ENCODE assay signal across 1 cellular context in the genomic region with DNA sequence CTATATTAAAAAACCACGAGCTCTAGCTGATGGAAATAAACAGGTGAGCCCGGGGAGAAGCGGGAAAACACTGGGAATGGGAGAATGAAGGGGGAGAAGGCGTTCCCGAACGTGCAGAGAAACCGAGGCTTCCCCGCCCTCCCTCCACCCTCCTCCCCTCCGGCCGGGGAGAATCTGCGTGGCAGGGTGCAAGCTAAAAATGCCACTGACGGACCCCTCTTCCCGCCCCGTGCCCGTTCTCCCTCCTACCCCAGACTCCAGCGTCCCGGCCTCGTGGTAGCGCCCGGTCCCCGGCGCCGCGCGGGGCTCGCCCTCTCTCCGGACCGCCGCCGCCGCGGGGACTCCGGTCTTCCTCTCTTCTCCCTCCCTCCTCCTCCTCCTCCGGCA.
TF ChIP-seq lines count a peak whose summit lies in the region.

No MANE protein-coding gene starts in this region.

TF ChIP-seq in K562, 482 proteins besides CTCF, POLR2A, EP300 and RAD21 (continued from another document and continues in another):
- TF ChIP-seq, protein P1, sequence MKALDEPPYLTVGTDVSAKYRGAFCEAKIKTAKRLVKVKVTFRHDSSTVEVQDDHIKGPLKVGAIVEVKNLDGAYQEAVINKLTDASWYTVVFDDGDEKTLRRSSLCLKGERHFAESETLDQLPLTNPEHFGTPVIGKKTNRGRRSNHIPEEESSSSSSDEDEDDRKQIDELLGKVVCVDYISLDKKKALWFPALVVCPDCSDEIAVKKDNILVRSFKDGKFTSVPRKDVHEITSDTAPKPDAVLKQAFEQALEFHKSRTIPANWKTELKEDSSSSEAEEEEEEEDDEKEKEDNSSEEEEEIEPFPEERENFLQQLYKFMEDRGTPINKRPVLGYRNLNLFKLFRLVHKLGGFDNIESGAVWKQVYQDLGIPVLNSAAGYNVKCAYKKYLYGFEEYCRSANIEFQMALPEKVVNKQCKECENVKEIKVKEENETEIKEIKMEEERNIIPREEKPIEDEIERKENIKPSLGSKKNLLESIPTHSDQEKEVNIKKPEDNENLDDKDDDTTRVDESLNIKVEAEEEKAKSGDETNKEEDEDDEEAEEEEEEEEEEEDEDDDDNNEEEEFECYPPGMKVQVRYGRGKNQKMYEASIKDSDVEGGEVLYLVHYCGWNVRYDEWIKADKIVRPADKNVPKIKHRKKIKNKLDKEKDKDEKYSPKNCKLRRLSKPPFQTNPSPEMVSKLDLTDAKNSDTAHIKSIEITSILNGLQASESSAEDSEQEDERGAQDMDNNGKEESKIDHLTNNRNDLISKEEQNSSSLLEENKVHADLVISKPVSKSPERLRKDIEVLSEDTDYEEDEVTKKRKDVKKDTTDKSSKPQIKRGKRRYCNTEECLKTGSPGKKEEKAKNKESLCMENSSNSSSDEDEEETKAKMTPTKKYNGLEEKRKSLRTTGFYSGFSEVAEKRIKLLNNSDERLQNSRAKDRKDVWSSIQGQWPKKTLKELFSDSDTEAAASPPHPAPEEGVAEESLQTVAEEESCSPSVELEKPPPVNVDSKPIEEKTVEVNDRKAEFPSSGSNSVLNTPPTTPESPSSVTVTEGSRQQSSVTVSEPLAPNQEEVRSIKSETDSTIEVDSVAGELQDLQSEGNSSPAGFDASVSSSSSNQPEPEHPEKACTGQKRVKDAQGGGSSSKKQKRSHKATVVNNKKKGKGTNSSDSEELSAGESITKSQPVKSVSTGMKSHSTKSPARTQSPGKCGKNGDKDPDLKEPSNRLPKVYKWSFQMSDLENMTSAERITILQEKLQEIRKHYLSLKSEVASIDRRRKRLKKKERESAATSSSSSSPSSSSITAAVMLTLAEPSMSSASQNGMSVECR (CRISPR knock-in tag; IDR thresholded peaks at IDR 0.05) = peak; percentile 5
- TF ChIP-seq, protein P2, sequence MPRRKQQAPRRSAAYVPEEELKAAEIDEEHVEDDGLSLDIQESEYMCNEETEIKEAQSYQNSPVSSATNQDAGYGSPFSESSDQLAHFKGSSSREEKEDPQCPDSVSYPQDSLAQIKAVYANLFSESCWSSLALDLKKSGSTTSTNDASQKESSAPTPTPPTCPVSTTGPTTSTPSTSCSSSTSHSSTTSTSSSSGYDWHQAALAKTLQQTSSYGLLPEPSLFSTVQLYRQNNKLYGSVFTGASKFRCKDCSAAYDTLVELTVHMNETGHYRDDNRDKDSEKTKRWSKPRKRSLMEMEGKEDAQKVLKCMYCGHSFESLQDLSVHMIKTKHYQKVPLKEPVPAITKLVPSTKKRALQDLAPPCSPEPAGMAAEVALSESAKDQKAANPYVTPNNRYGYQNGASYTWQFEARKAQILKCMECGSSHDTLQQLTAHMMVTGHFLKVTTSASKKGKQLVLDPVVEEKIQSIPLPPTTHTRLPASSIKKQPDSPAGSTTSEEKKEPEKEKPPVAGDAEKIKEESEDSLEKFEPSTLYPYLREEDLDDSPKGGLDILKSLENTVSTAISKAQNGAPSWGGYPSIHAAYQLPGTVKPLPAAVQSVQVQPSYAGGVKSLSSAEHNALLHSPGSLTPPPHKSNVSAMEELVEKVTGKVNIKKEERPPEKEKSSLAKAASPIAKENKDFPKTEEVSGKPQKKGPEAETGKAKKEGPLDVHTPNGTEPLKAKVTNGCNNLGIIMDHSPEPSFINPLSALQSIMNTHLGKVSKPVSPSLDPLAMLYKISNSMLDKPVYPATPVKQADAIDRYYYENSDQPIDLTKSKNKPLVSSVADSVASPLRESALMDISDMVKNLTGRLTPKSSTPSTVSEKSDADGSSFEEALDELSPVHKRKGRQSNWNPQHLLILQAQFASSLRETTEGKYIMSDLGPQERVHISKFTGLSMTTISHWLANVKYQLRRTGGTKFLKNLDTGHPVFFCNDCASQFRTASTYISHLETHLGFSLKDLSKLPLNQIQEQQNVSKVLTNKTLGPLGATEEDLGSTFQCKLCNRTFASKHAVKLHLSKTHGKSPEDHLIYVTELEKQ (CRISPR knock-in tag; IDR thresholded peaks at IDR 0.05) = no peak
- TF ChIP-seq ZFP36 (IDR thresholded peaks at IDR 0.05; ENCODE audit: low read depth, low read length, partially characterized antibody) = no peak
- TF ChIP-seq, protein P3, sequence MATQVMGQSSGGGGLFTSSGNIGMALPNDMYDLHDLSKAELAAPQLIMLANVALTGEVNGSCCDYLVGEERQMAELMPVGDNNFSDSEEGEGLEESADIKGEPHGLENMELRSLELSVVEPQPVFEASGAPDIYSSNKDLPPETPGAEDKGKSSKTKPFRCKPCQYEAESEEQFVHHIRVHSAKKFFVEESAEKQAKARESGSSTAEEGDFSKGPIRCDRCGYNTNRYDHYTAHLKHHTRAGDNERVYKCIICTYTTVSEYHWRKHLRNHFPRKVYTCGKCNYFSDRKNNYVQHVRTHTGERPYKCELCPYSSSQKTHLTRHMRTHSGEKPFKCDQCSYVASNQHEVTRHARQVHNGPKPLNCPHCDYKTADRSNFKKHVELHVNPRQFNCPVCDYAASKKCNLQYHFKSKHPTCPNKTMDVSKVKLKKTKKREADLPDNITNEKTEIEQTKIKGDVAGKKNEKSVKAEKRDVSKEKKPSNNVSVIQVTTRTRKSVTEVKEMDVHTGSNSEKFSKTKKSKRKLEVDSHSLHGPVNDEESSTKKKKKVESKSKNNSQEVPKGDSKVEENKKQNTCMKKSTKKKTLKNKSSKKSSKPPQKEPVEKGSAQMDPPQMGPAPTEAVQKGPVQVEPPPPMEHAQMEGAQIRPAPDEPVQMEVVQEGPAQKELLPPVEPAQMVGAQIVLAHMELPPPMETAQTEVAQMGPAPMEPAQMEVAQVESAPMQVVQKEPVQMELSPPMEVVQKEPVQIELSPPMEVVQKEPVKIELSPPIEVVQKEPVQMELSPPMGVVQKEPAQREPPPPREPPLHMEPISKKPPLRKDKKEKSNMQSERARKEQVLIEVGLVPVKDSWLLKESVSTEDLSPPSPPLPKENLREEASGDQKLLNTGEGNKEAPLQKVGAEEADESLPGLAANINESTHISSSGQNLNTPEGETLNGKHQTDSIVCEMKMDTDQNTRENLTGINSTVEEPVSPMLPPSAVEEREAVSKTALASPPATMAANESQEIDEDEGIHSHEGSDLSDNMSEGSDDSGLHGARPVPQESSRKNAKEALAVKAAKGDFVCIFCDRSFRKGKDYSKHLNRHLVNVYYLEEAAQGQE (CRISPR knock-in tag; IDR thresholded peaks at IDR 0.05; ENCODE audit: low read depth) = no peak
- TF ChIP-seq ZNF165 (CRISPR knock-in tag; IDR thresholded peaks at IDR 0.05; ENCODE audit: borderline replicate concordance) = no peak
- no peak for TF ChIP-seq HDAC1 (IDR thresholded peaks at IDR 0.05)
- no peak for TF ChIP-seq SP1 (CRISPR knock-in tag; IDR thresholded peaks at IDR 0.05)
- TF ChIP-seq MBD2 (IDR thresholded peaks at IDR 0.05; ENCODE audit: borderline replicate concordance, low read depth) = peak; percentile 50; the same call in 1 of the 2 replicates
- no peak for TF ChIP-seq MAFG (tag; conservative IDR thresholded peaks at IDR 0.05)
- no peak for TF ChIP-seq PTTG1 (tag; IDR thresholded peaks at IDR 0.05; ENCODE audit: low read depth)
- TF ChIP-seq CSDE1 (IDR thresholded peaks at IDR 0.05) = no peak
- TF ChIP-seq ZNF212 (CRISPR knock-in tag; IDR thresholded peaks at IDR 0.05) = no peak
- TF ChIP-seq TRIM28 (IDR thresholded peaks at IDR 0.05) = no peak
- no peak for TF ChIP-seq TEAD4 (IDR thresholded peaks at IDR 0.05; ENCODE audit: low read length)
- no peak for TF ChIP-seq TEAD4 (CRISPR knock-in tag; IDR thresholded peaks at IDR 0.05; ENCODE audit: borderline replicate concordance)
- TF ChIP-seq MED1 (CRISPR knock-in tag; IDR thresholded peaks at IDR 0.05; ENCODE audit: borderline replicate concordance) = no peak
- no peak for TF ChIP-seq SIX5 (IDR thresholded peaks at IDR 0.05; ENCODE audit: borderline replicate concordance in 1 of 2, insufficient read depth in 1 of 2, low read depth in 1 of 2, low read length in 2 of 2)
- TF ChIP-seq ZNF232 (CRISPR knock-in tag; IDR thresholded peaks at IDR 0.05) = no peak
- no peak for TF ChIP-seq ZNF79 (CRISPR knock-in tag; IDR thresholded peaks at IDR 0.05; ENCODE audit: low read depth)
- TF ChIP-seq, protein P4, sequence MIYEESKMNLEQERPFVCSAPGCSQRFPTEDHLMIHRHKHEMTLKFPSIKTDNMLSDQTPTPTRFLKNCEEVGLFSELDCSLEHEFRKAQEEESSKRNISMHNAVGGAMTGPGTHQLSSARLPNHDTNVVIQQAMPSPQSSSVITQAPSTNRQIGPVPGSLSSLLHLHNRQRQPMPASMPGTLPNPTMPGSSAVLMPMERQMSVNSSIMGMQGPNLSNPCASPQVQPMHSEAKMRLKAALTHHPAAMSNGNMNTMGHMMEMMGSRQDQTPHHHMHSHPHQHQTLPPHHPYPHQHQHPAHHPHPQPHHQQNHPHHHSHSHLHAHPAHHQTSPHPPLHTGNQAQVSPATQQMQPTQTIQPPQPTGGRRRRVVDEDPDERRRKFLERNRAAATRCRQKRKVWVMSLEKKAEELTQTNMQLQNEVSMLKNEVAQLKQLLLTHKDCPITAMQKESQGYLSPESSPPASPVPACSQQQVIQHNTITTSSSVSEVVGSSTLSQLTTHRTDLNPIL (CRISPR knock-in tag; IDR thresholded peaks at IDR 0.05) = no peak
- TF ChIP-seq, protein P5, sequence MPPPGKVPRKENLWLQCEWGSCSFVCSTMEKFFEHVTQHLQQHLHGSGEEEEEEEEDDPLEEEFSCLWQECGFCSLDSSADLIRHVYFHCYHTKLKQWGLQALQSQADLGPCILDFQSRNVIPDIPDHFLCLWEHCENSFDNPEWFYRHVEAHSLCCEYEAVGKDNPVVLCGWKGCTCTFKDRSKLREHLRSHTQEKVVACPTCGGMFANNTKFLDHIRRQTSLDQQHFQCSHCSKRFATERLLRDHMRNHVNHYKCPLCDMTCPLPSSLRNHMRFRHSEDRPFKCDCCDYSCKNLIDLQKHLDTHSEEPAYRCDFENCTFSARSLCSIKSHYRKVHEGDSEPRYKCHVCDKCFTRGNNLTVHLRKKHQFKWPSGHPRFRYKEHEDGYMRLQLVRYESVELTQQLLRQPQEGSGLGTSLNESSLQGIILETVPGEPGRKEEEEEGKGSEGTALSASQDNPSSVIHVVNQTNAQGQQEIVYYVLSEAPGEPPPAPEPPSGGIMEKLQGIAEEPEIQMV (tag; conservative IDR thresholded peaks at IDR 0.05; ENCODE audit: low read depth) = no peak
- no peak for TF ChIP-seq TEAD2 (tag; IDR thresholded peaks at IDR 0.05)
- TF ChIP-seq, protein P6, sequence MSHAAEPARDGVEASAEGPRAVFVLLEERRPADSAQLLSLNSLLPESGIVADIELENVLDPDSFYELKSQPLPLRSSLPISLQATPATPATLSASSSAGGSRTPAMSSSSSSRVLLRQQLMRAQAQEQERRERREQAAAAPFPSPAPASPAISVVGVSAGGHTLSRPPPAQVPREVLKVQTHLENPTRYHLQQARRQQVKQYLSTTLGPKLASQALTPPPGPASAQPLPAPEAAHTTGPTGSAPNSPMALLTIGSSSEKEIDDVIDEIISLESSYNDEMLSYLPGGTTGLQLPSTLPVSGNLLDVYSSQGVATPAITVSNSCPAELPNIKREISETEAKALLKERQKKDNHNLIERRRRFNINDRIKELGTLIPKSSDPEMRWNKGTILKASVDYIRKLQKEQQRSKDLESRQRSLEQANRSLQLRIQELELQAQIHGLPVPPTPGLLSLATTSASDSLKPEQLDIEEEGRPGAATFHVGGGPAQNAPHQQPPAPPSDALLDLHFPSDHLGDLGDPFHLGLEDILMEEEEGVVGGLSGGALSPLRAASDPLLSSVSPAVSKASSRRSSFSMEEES (CRISPR knock-in tag; IDR thresholded peaks at IDR 0.05) = no peak
- no peak for TF ChIP-seq POU5F1 (IDR thresholded peaks at IDR 0.05; ENCODE audit: borderline replicate concordance, low read depth, low read length, partially characterized antibody)
- no peak for TF ChIP-seq GTF2E2 (tag; IDR thresholded peaks at IDR 0.05)
- no peak for TF ChIP-seq RBM34 (IDR thresholded peaks at IDR 0.05; ENCODE audit: borderline replicate concordance, insufficient read depth, low read length)
- TF ChIP-seq, protein P7, sequence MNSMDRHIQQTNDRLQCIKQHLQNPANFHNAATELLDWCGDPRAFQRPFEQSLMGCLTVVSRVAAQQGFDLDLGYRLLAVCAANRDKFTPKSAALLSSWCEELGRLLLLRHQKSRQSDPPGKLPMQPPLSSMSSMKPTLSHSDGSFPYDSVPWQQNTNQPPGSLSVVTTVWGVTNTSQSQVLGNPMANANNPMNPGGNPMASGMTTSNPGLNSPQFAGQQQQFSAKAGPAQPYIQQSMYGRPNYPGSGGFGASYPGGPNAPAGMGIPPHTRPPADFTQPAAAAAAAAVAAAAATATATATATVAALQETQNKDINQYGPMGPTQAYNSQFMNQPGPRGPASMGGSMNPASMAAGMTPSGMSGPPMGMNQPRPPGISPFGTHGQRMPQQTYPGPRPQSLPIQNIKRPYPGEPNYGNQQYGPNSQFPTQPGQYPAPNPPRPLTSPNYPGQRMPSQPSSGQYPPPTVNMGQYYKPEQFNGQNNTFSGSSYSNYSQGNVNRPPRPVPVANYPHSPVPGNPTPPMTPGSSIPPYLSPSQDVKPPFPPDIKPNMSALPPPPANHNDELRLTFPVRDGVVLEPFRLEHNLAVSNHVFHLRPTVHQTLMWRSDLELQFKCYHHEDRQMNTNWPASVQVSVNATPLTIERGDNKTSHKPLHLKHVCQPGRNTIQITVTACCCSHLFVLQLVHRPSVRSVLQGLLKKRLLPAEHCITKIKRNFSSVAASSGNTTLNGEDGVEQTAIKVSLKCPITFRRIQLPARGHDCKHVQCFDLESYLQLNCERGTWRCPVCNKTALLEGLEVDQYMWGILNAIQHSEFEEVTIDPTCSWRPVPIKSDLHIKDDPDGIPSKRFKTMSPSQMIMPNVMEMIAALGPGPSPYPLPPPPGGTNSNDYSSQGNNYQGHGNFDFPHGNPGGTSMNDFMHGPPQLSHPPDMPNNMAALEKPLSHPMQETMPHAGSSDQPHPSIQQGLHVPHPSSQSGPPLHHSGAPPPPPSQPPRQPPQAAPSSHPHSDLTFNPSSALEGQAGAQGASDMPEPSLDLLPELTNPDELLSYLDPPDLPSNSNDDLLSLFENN (IDR thresholded peaks at IDR 0.05; ENCODE audit: low read depth in 2 of 2, low read length in 2 of 2) = no peak
- TF ChIP-seq, protein P8, sequence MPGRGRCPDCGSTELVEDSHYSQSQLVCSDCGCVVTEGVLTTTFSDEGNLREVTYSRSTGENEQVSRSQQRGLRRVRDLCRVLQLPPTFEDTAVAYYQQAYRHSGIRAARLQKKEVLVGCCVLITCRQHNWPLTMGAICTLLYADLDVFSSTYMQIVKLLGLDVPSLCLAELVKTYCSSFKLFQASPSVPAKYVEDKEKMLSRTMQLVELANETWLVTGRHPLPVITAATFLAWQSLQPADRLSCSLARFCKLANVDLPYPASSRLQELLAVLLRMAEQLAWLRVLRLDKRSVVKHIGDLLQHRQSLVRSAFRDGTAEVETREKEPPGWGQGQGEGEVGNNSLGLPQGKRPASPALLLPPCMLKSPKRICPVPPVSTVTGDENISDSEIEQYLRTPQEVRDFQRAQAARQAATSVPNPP (IDR thresholded peaks at IDR 0.05; ENCODE audit: borderline replicate concordance, insufficient read depth, insufficient read length) = no peak
- no peak for TF ChIP-seq TAF9B (IDR thresholded peaks at IDR 0.05; ENCODE audit: partially characterized antibody)
- TF ChIP-seq NFE2L1 (tag; IDR thresholded peaks at IDR 0.05; ENCODE audit: borderline replicate concordance, low read depth) = no peak
- TF ChIP-seq, protein P9, sequence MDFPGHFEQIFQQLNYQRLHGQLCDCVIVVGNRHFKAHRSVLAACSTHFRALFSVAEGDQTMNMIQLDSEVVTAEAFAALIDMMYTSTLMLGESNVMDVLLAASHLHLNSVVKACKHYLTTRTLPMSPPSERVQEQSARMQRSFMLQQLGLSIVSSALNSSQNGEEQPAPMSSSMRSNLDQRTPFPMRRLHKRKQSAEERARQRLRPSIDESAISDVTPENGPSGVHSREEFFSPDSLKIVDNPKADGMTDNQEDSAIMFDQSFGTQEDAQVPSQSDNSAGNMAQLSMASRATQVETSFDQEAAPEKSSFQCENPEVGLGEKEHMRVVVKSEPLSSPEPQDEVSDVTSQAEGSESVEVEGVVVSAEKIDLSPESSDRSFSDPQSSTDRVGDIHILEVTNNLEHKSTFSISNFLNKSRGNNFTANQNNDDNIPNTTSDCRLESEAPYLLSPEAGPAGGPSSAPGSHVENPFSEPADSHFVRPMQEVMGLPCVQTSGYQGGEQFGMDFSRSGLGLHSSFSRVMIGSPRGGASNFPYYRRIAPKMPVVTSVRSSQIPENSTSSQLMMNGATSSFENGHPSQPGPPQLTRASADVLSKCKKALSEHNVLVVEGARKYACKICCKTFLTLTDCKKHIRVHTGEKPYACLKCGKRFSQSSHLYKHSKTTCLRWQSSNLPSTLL (IDR thresholded peaks at IDR 0.05) = no peak
